In genomic region chr12:47078086-47078395, GRCh38 we compare ENCODE assay signal across 1 cellular context.
TF ChIP-seq lines count a peak whose summit lies in the region.

No MANE protein-coding gene starts in this region.

TF ChIP-seq in SK-N-SH treated with all-trans-retinoic acid at 6 μM for 48 hours, 23 proteins besides CTCF, POLR2A, EP300 and RAD21 (continued from another document):
- TF ChIP-seq ESRRG (CRISPR knock-in tag; IDR thresholded peaks at IDR 0.05): no peak
- TF ChIP-seq ZFP30 (CRISPR knock-in tag; IDR thresholded peaks at IDR 0.05): no peak
- TF ChIP-seq ISL1 (CRISPR knock-in tag; IDR thresholded peaks at IDR 0.05): no peak
- no peak for TF ChIP-seq ZNF565 (CRISPR knock-in tag; conservative IDR thresholded peaks at IDR 0.05; ENCODE audit: low read depth)
- TF ChIP-seq PPARA (CRISPR knock-in tag; IDR thresholded peaks at IDR 0.05; ENCODE audit: borderline replicate concordance): no peak
- TF ChIP-seq ZFP3 (CRISPR knock-in tag; IDR thresholded peaks at IDR 0.05): no peak
